In the genomic region with DNA sequence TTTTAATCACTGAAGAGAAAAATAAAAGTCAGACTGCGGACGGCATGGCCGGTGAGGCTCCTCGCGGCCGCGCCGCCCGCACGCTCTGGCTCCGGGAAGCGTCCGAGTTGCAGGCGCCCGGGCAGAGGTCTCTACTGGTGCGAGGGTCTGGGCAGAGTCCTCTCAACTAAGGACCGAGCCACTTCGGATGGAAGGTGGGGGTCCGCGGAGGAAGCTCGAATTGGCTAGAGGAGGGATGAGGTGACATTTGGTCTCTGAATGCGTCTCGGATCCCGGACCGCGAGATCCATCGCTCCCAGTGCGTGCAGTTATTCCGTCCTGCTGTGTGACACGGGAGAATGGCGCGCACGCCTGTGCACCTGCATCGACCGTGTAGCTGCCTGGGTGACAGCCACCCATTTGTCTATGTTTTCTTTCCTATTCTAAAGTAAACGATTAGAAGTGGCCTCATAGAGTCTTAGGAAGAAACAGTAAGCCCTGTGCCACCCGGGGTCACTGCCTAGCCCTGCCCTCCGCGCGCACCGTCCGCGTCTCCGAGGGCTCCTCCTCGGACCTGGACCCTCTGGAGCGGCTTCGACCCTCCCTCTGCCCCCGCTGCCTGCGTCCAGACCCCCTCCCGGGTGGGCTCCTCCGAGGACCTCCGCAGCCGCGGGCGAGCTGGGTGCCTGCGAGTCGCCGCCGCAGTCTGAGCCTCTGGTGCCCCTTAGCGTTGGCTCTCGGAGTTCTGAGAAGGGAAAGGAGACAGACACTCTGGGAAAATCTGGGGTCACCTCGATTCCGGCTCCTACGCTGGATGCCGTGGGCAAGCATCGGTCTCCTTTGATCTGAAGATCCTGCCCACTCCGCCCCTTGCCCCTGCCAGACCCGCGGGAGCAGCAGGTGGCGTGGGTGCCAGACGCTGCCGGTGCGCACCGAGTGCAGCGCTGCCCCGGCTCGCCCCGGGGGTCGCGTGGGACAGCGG, we compare ENCODE assay signal across 1 cellular context.
TF ChIP-seq lines count a peak whose summit lies in the region.

No MANE protein-coding gene starts in this region.

TF ChIP-seq in SK-N-SH, 30 proteins besides CTCF, POLR2A, EP300 and RAD21 (continued from another document):
- TF ChIP-seq, protein P1, sequence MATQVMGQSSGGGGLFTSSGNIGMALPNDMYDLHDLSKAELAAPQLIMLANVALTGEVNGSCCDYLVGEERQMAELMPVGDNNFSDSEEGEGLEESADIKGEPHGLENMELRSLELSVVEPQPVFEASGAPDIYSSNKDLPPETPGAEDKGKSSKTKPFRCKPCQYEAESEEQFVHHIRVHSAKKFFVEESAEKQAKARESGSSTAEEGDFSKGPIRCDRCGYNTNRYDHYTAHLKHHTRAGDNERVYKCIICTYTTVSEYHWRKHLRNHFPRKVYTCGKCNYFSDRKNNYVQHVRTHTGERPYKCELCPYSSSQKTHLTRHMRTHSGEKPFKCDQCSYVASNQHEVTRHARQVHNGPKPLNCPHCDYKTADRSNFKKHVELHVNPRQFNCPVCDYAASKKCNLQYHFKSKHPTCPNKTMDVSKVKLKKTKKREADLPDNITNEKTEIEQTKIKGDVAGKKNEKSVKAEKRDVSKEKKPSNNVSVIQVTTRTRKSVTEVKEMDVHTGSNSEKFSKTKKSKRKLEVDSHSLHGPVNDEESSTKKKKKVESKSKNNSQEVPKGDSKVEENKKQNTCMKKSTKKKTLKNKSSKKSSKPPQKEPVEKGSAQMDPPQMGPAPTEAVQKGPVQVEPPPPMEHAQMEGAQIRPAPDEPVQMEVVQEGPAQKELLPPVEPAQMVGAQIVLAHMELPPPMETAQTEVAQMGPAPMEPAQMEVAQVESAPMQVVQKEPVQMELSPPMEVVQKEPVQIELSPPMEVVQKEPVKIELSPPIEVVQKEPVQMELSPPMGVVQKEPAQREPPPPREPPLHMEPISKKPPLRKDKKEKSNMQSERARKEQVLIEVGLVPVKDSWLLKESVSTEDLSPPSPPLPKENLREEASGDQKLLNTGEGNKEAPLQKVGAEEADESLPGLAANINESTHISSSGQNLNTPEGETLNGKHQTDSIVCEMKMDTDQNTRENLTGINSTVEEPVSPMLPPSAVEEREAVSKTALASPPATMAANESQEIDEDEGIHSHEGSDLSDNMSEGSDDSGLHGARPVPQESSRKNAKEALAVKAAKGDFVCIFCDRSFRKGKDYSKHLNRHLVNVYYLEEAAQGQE (IDR thresholded peaks at IDR 0.05; ENCODE audit: low read depth, low read length): 0 out of 2 replicates have a peak, but pooled peaks have one; percentile 6
- TF ChIP-seq MXI1 (IDR thresholded peaks at IDR 0.05; ENCODE audit: low read depth, low read length) (peak; percentile 60; the same call in 1 of the 2 replicates), GATA2 (CRISPR knock-in tag; IDR thresholded peaks at IDR 0.05) (0 out of 2 replicates have a peak, but pooled peaks have one; percentile 15), RFX5 (IDR thresholded peaks at IDR 0.05; ENCODE audit: low read length) (no peak), SMC3 (IDR thresholded peaks at IDR 0.05; ENCODE audit: low read depth, low read length) (peak; percentile 75), TCF12 (IDR thresholded peaks at IDR 0.05) (no peak), RCOR1 (IDR thresholded peaks at IDR 0.05; ENCODE audit: low read length) (peak; percentile 44; the same call in 1 of the 2 replicates)
